In genomic region chr2:127408004-127408806, GRCh38 we compare ENCODE assay signal across 1 cellular context.
TF ChIP-seq lines count a peak whose summit lies in the region.

No MANE protein-coding gene starts in this region.

TF ChIP-seq in HepG2, 621 proteins besides CTCF, POLR2A, EP300 and RAD21 (continued from another document and continues in another):
- TF ChIP-seq THAP9 (CRISPR knock-in tag; IDR thresholded peaks at IDR 0.05; ENCODE audit: borderline replicate concordance) (no peak), TFE3 (CRISPR knock-in tag; IDR thresholded peaks at IDR 0.05) (0 out of 2 replicates have a peak, but pooled peaks have one; percentile 29), PHF21A (CRISPR knock-in tag; IDR thresholded peaks at IDR 0.05) (peak; percentile 76), ZNF280B (CRISPR knock-in tag; IDR thresholded peaks at IDR 0.05; ENCODE audit: borderline replicate concordance) (peak; percentile 29; the same call in 1 of the 2 replicates), ZNF230 (CRISPR knock-in tag; IDR thresholded peaks at IDR 0.05) (peak; percentile 20; the same call in 1 of the 2 replicates), ZBTB8A (CRISPR knock-in tag; IDR thresholded peaks at IDR 0.05; ENCODE audit: borderline replicate concordance, low read depth) (no peak), HNRNPK (IDR thresholded peaks at IDR 0.05; ENCODE audit: low read depth, low read length, poor library complexity, severe bottlenecking) (peak; percentile 98), TOE1 (CRISPR knock-in tag; IDR thresholded peaks at IDR 0.05) (0 out of 2 replicates have a peak, but pooled peaks have one; percentile 11), ZKSCAN1 (IDR thresholded peaks at IDR 0.05; ENCODE audit: low read length) (no peak), ESRRA (CRISPR knock-in tag; IDR thresholded peaks at IDR 0.05; ENCODE audit: low read depth) (0 out of 2 replicates have a peak, but pooled peaks have one; percentile 32), TIGD3 (CRISPR knock-in tag; IDR thresholded peaks at IDR 0.05; ENCODE audit: borderline replicate concordance) (no peak), PHF20 (CRISPR knock-in tag; IDR thresholded peaks at IDR 0.05) (0 out of 2 replicates have a peak, but pooled peaks have one; percentile 68), YEATS2 (CRISPR knock-in tag; IDR thresholded peaks at IDR 0.05; ENCODE audit: borderline replicate concordance) (peak; percentile 53), ZNF891 (CRISPR knock-in tag; IDR thresholded peaks at IDR 0.05) (peak; percentile 71; the same call in 1 of the 2 replicates), ZNF496 (CRISPR knock-in tag; IDR thresholded peaks at IDR 0.05; ENCODE audit: insufficient replicate concordance) (no peak), HINFP (CRISPR knock-in tag; IDR thresholded peaks at IDR 0.05; ENCODE audit: low read depth) (peak; percentile 20; the same call in 1 of the 2 replicates), FOSL1 (CRISPR knock-in tag; IDR thresholded peaks at IDR 0.05; ENCODE audit: borderline replicate concordance) (peak; percentile 82; the same call in 1 of the 2 replicates), MYPOP (CRISPR knock-in tag; IDR thresholded peaks at IDR 0.05) (peak; percentile 36; the same call in 1 of the 2 replicates), TFDP1 (CRISPR knock-in tag; IDR thresholded peaks at IDR 0.05; ENCODE audit: borderline replicate concordance) (peak; percentile 87; the same call in 1 of the 2 replicates), NFKB2 (CRISPR knock-in tag; IDR thresholded peaks at IDR 0.05; ENCODE audit: borderline replicate concordance) (0 out of 2 replicates have a peak, but pooled peaks have one; percentile 21), ELF3 (CRISPR knock-in tag; IDR thresholded peaks at IDR 0.05) (peak; percentile 68), ZNF616 (CRISPR knock-in tag; IDR thresholded peaks at IDR 0.05; ENCODE audit: low read depth) (no peak), ZBTB14 (CRISPR knock-in tag; IDR thresholded peaks at IDR 0.05) (no peak), ATF7-NPFF (CRISPR knock-in tag; IDR thresholded peaks at IDR 0.05; ENCODE audit: low read depth) (peak; percentile 83), SOX6 (IDR thresholded peaks at IDR 0.05) (no peak), SOX6 (CRISPR knock-in tag; IDR thresholded peaks at IDR 0.05) (peak; percentile 46), STAT6 (CRISPR knock-in tag; IDR thresholded peaks at IDR 0.05; ENCODE audit: borderline replicate concordance) (no peak), CENPT (CRISPR knock-in tag; IDR thresholded peaks at IDR 0.05; ENCODE audit: low read depth) (peak; percentile 85; the same call in 1 of the 2 replicates), AKAP8 (CRISPR knock-in tag; IDR thresholded peaks at IDR 0.05) (peak; percentile 68; the same call in 1 of the 2 replicates), ZNF367 (CRISPR knock-in tag; IDR thresholded peaks at IDR 0.05; ENCODE audit: borderline replicate concordance) (no peak; the same call in 1 of the 2 replicates), NKX3-1 (CRISPR knock-in tag; IDR thresholded peaks at IDR 0.05) (peak; percentile 27; the same call in 1 of the 2 replicates), ZBTB26 (CRISPR knock-in tag; IDR thresholded peaks at IDR 0.05; ENCODE audit: borderline replicate concordance) (peak; percentile 34; the same call in 1 of the 2 replicates), KAT8 (CRISPR knock-in tag; IDR thresholded peaks at IDR 0.05) (no peak), HDAC1 (CRISPR knock-in tag; IDR thresholded peaks at IDR 0.05) (peak; percentile 73), RARG (CRISPR knock-in tag; IDR thresholded peaks at IDR 0.05; ENCODE audit: low read depth) (no peak), ZNF33B (CRISPR knock-in tag; IDR thresholded peaks at IDR 0.05) (peak; percentile 45; the same call in 1 of the 2 replicates), ZBTB7B (CRISPR knock-in tag; IDR thresholded peaks at IDR 0.05) (peak; percentile 67), MXD3 (CRISPR knock-in tag; IDR thresholded peaks at IDR 0.05) (peak; percentile 63; the same call in 1 of the 2 replicates), HDAC6 (IDR thresholded peaks at IDR 0.05; ENCODE audit: low read depth, low read length) (no peak), CBFB (CRISPR knock-in tag; IDR thresholded peaks at IDR 0.05) (0 out of 2 replicates have a peak, but pooled peaks have one; percentile 25), NAIF1 (CRISPR knock-in tag; IDR thresholded peaks at IDR 0.05; ENCODE audit: borderline replicate concordance) (no peak), TFDP2 (CRISPR knock-in tag; IDR thresholded peaks at IDR 0.05) (peak; percentile 81), TCF12 (IDR thresholded peaks at IDR 0.05) (no peak), TCF12 (CRISPR knock-in tag; IDR thresholded peaks at IDR 0.05) (peak; percentile 91)
